ENCODE assay signal across 14 cellular contexts in genomic region chr13:66405908-66406802, GRCh38.
DNase-seq lines count a peak whose midpoint lies in the region; TF ChIP-seq lines count a peak whose summit lies in the region.
"Had no signal": no experiment of that assay in that cellular context is flagged by ENCODE, and none has a peak within 500 bp of the region (broad histone marks: within the 10 kb centered on the region; RNA-seq: fewer than 3 reads in every experiment).

No MANE protein-coding gene starts in this region.

- no peak overlapping the region for H2AK5ac ChIP-seq in mesendoderm (ENCODE audit: low read length)

- H3K23ac ChIP-seq in mesendoderm (ENCODE audit: low read length), result no peak overlapping the region

- no peak overlapping the region for H2BK5ac ChIP-seq in mesendoderm (ENCODE audit: low read length)

- H3K4me3 ChIP-seq in astrocyte of the cerebellum (ENCODE audit: low read depth, low read length) (no peak overlapping the region), Peyer's patch (no peak overlapping the region), mesendoderm (ENCODE audit: low read length) (no peak overlapping the region)
- H3K4me3 ChIP-seq: SK-N-MC had no signal

- H3K36me3 ChIP-seq in Peyer's patch (no peaks in the 10 kb centered on the region), mesendoderm (ENCODE audit: control insufficient read depth, insufficient read depth, low read length) (no peaks in the 10 kb centered on the region)

- H3K79me1 ChIP-seq in mesendoderm (ENCODE audit: low read length), result no peaks in the 10 kb centered on the region

- H3K27me3 ChIP-seq in Peyer's patch (no peaks in the 10 kb centered on the region), mesendoderm (ENCODE audit: insufficient read depth, low read length, poor library complexity) (no peaks in the 10 kb centered on the region)

- H3K18ac ChIP-seq in mesendoderm (ENCODE audit: low read length), result no peak overlapping the region

- WGBS in mesendoderm (ENCODE audit: extremely low coverage, insufficient coverage, low lambda C conversion rate), result no CpG with 5 or more reads among the region's 6 CpGs

- H3K4me1 ChIP-seq in Peyer's patch, result no peaks in the 10 kb centered on the region
- no peaks in the 10 kb centered on the region for H3K4me1 ChIP-seq in mesendoderm (ENCODE audit: control insufficient read depth, low read depth, low read length)

- intact Hi-C loops in cardiac septum (cut with DNase I), result no loop called here

- no peaks in the 10 kb centered on the region for H3K9me3 ChIP-seq in Peyer's patch

- no peak for TF ChIP-seq CTCF in astrocyte of the cerebellum (IDR thresholded peaks at IDR 0.05; ENCODE audit: low read depth, low read length, missing control alignments)
- no peak for TF ChIP-seq CTCF in Peyer's patch (IDR thresholded peaks at IDR 0.05)
- no peak for TF ChIP-seq CTCF in GM20000 (IDR thresholded peaks at IDR 0.05; ENCODE audit: extremely low read depth, missing control alignments)

- H2BK15ac ChIP-seq in mesendoderm (replicated peaks; ENCODE audit: low read depth), result no peak overlapping the region

- no peak overlapping the region for H3K56ac ChIP-seq in mesendoderm (ENCODE audit: low read length)

- no peak overlapping the region for H4K5ac ChIP-seq in mesendoderm (ENCODE audit: low read length)

- no peak overlapping the region for H3K4ac ChIP-seq in mesendoderm (ENCODE audit: low read depth, low read length)

- H3K9ac ChIP-seq in mesendoderm (ENCODE audit: low read length), result no peak overlapping the region
- H3K9ac ChIP-seq: KMS-11 had no signal

- no peak overlapping the region for H4K8ac ChIP-seq in mesendoderm (ENCODE audit: low read depth, low read length)

- DNase-seq in NCI-H82 (lab: John Stamatoyannopoulos, UW) (peak; percentile 48), NCI-H82 treated with DMSO at 0.1 percent for 48 hours (lab: John Stamatoyannopoulos, UW; ENCODE audit: unreplicated experiment) (no peak), astrocyte of the cerebellum (ENCODE audit: low read depth) (peak; percentile 93), iris pigment epithelial cell (ENCODE audit: low read depth) (peak; percentile 91), Peyer's patch (no peak), GM20000 (ENCODE audit: low spot score) (no peak), cardiac septum (ENCODE audit: low spot score) (no peak), mesendoderm (no peak)
- DNase-seq: activated gamma-delta T cell; naive B cell; NCI-H345; stimulated activated naive B cell treated with anti-CD40 and anti-IgM and Interleukin-4, amounts not matched to agents 10 μg/mL and 1 μg/mL and 100 μg/mL, for 72 hours had no signal

- in situ Hi-C loops in astrocyte of the cerebellum (cut with HindIII; ENCODE audit: low sequenced_read_pairs), result no loop called here

- H2BK120ac ChIP-seq in mesendoderm (ENCODE audit: low read depth, low read length), result no peak overlapping the region

- no peak for TF ChIP-seq POLR2A in Peyer's patch (IDR thresholded peaks at IDR 0.05)

- H3K27ac ChIP-seq in Peyer's patch (no peak overlapping the region), mesendoderm (ENCODE audit: low read depth, low read length) (no peak overlapping the region)
- H3K27ac ChIP-seq: KMS-11, SK-N-MC had no signal

- no peak overlapping the region for H3K4me2 ChIP-seq in mesendoderm (ENCODE audit: low read length)
- H3K4me2 ChIP-seq: KMS-11 had no signal

- H3K79me2 ChIP-seq in mesendoderm (ENCODE audit: control insufficient read depth, insufficient read depth, low read length), result no peaks in the 10 kb centered on the region

Comparison
In these comparisons a context has a peak if more than half of its experiments do, and no peak if none do; other contexts are left out.
1. DNase-seq: peak in NCI-H82 (single experiment), astrocyte of the cerebellum (single experiment) and iris pigment epithelial cell (single experiment); none in NCI-H82 treated with DMSO at 0.1 percent for 48 hours (single experiment), Peyer's patch (0 of 3), GM20000 (single experiment), cardiac septum (single experiment) and mesendoderm (single experiment).